ENCODE assay signal across 21 cellular contexts in genomic region chr7:28908775-28909174, GRCh38. TPM values are rescaled to one million over a fixed set of nuclear protein-coding genes. Genes with fewer than 3 reads are reported as not detected.
"Had no signal": no experiment of that assay in that cellular context is flagged by ENCODE, and none has a peak within 500 bp of the region (broad histone marks: within the 10 kb centered on the region; RNA-seq: fewer than 3 reads in every experiment).

No MANE protein-coding gene starts in this region.

- H3K4me3 ChIP-seq: SK-N-MC had no signal

- H3K27ac ChIP-seq: SK-N-MC had no signal

- ATAC-seq: HepG2 had no signal

- DNase-seq: IMR-90, Karpas-422, KG1, MM.1S, NCI-H1092 treated with DMSO at 0.1 percent for 48 hours, NCI-H1436, NCI-H187, NCI-H2029, NCI-H2081 treated with DMSO at 0.1 percent for 48 hours, NCI-H2171, NCI-H226, NCI-H446, NCI-H510A, NCI-H524 treated with DMSO at 0.1 percent for 48 hours, NCI-H69, NCI-H774, RPMI8226 had no signal

- FAIRE-seq: HepG2, RCC 7860 had no signal

RNA-seq across cellular contexts. Expression of gene TRIL, which starts 49.4 kb away (rescaled TPM):
- total RNA-seq: HT1080 had no signal
